15 cellular contexts compared by ENCODE assay signal in genomic region chr5:16970826-16971225, GRCh38. TPM values are rescaled to one million over a fixed set of nuclear protein-coding genes. Genes with fewer than 3 reads are reported as not detected.
"Had no signal": no experiment of that assay in that cellular context is flagged by ENCODE, and none has a peak within 500 bp of the region (broad histone marks: within the 10 kb centered on the region; RNA-seq: fewer than 3 reads in every experiment).

No MANE protein-coding gene starts in this region.

- H3K9me3 Mint-ChIP-seq: activated naive CD8-positive, alpha-beta T cell treated with anti-CD3 and anti-CD28 coated beads for 36 hours; natural killer cell treated with Interleukin-12 subunit alpha and Interleukin-12 subunit beta and Interleukin-15 and Interleukin-18, amount 100 ng/mL, for 72 hours; stimulated activated naive CD8-positive, alpha-beta T cell treated with anti-CD3 and anti-CD28 coated beads, Interleukin-15, Interleukin-2, amounts not matched to agents 100 ng/mL and 50 ng/mL, for 24 hours had no signal

- H3K4me1 ChIP-seq: colonic mucosa, upper lobe of right lung had no signal

- DNase-seq: activated CD4-positive, alpha-beta memory T cell treated with anti-CD3 and anti-CD28 coated beads, Interleukin-2, amount 10 ng/mL, durations not matched to agents 7 days and 5 days; activated gamma-delta T cell treated with Interleukin-2 at 50 U/mL for 16 hours; activated naive CD8-positive, alpha-beta T cell treated with anti-CD3 and anti-CD28 coated beads for 36 hours; activated T-cell treated with anti-CD3 and anti-CD28 coated beads, Interleukin-2, amount 50 U/mL, for 72 hours; anterior cingulate cortex; colonic mucosa; hypothalamus; left colon; stimulated activated CD4-positive, alpha-beta T cell treated with anti-CD3 and anti-CD28 coated beads, Interleukin-15, amount 100 ng/mL, for 24 hours; stimulated activated CD4-positive, alpha-beta T cell treated with anti-CD3 and anti-CD28 coated beads, Interleukin-4, amount 100 ng/mL, for 24 hours; T1000; upper lobe of right lung had no signal

- H3K36me3 ChIP-seq: colonic mucosa, upper lobe of right lung had no signal

- H3K27me3 ChIP-seq: colonic mucosa, upper lobe of right lung had no signal

- H3K27ac ChIP-seq: colonic mucosa, upper lobe of right lung, VCaP had no signal

- H3K27ac Mint-ChIP-seq: activated CD4-positive, alpha-beta memory T cell treated with anti-CD3 and anti-CD28 coated beads, Interleukin-2, amount 10 ng/mL, durations not matched to agents 7 days and 5 days; activated naive CD8-positive, alpha-beta T cell treated with anti-CD3 and anti-CD28 coated beads for 36 hours; activated T-cell treated with anti-CD3 and anti-CD28 coated beads, Interleukin-2, amount 50 U/mL, for 72 hours; natural killer cell treated with Interleukin-12 subunit alpha and Interleukin-12 subunit beta and Interleukin-15 and Interleukin-18, amount 100 ng/mL, for 72 hours; stimulated activated naive CD8-positive, alpha-beta T cell treated with anti-CD3 and anti-CD28 coated beads, Interleukin-15, Interleukin-2, amounts not matched to agents 100 ng/mL and 50 ng/mL, for 24 hours had no signal

- H3K4me1 Mint-ChIP-seq: activated CD4-positive, alpha-beta memory T cell treated with anti-CD3 and anti-CD28 coated beads, Interleukin-2, amount 10 ng/mL, durations not matched to agents 7 days and 5 days; activated naive CD8-positive, alpha-beta T cell treated with anti-CD3 and anti-CD28 coated beads for 36 hours had no signal

- H3K4me3 Mint-ChIP-seq: activated CD4-positive, alpha-beta memory T cell treated with anti-CD3 and anti-CD28 coated beads, Interleukin-2, amount 10 ng/mL, durations not matched to agents 7 days and 5 days; activated naive CD8-positive, alpha-beta T cell treated with anti-CD3 and anti-CD28 coated beads for 36 hours; activated T-cell treated with anti-CD3 and anti-CD28 coated beads, Interleukin-2, amount 50 U/mL, for 72 hours; natural killer cell treated with Interleukin-12 subunit alpha and Interleukin-12 subunit beta and Interleukin-15 and Interleukin-18, amount 100 ng/mL, for 72 hours; stimulated activated naive CD8-positive, alpha-beta T cell treated with anti-CD3 and anti-CD28 coated beads, Interleukin-15, Interleukin-2, amounts not matched to agents 100 ng/mL and 50 ng/mL, for 24 hours had no signal

- ATAC-seq: activated T-cell treated with anti-CD3 and anti-CD28 coated beads, Interleukin-2, amount 50 U/mL, for 72 hours; left colon; natural killer cell treated with Interleukin-12 subunit alpha and Interleukin-12 subunit beta and Interleukin-15 and Interleukin-18, amount 100 ng/mL, for 72 hours; upper lobe of right lung had no signal

- H3K36me3 Mint-ChIP-seq: activated naive CD8-positive, alpha-beta T cell treated with anti-CD3 and anti-CD28 coated beads for 36 hours; natural killer cell treated with Interleukin-12 subunit alpha and Interleukin-12 subunit beta and Interleukin-15 and Interleukin-18, amount 100 ng/mL, for 72 hours had no signal

- H3K27me3 Mint-ChIP-seq: activated CD4-positive, alpha-beta memory T cell treated with anti-CD3 and anti-CD28 coated beads, Interleukin-2, amount 10 ng/mL, durations not matched to agents 7 days and 5 days; activated naive CD8-positive, alpha-beta T cell treated with anti-CD3 and anti-CD28 coated beads for 36 hours; natural killer cell treated with Interleukin-12 subunit alpha and Interleukin-12 subunit beta and Interleukin-15 and Interleukin-18, amount 100 ng/mL, for 72 hours; stimulated activated naive CD8-positive, alpha-beta T cell treated with anti-CD3 and anti-CD28 coated beads, Interleukin-15, Interleukin-2, amounts not matched to agents 100 ng/mL and 50 ng/mL, for 24 hours had no signal

- H3K4me3 ChIP-seq: colonic mucosa, upper lobe of right lung had no signal

- H3K9me3 ChIP-seq: colonic mucosa, upper lobe of right lung had no signal

RNA-seq across cellular contexts. Expression of gene MYO10, which starts 34.7 kb away (rescaled TPM):
- total RNA-seq: natural killer cell treated with Interleukin-12 subunit alpha and Interleukin-12 subunit beta and Interleukin-15 and Interleukin-18, amount 100 ng/mL, for 72 hours had no signal
